10 cellular contexts compared by ENCODE assay signal in genomic region chr3:61927332-61927731, GRCh38.
DNase-seq lines count a peak whose midpoint lies in the region; ATAC-seq and TF ChIP-seq lines count a peak whose summit lies in the region.
"Had no signal": no experiment of that assay in that cellular context is flagged by ENCODE, and none has a peak within 500 bp of the region (broad histone marks: within the 10 kb centered on the region; RNA-seq: fewer than 3 reads in every experiment).

No MANE protein-coding gene starts in this region.

- BruUV-seq in PC-9 (replicated peaks; lab: Mats Ljungman, UMichigan): no TSS peak

- no peaks in the 10 kb centered on the region for H3F3A ChIP-seq in PC-9 (ENCODE audit: insufficient read depth, low read depth)

- POLR2A ChIA-PET in PC-9 (lab: Charles Lee; ENCODE audit: unreplicated experiment): no interaction called here

- H3K4me1 Mint-ChIP-seq in activated T-helper 1 cell treated with anti-CD3 and anti-CD28 coated beads, Interleukin-12 subunit alpha, Interleukin-12 subunit beta, Interleukin-2, Interleukin-4 antibody, amounts not matched to agents 30 ng/mL and 10 ng/mL and 1 ng/mL, durations not matched to agents 14 hours and 24 hours and 36 hours (ENCODE audit: low read depth): no peaks in the 10 kb centered on the region
- H3K4me1 Mint-ChIP-seq: activated naive CD4-positive, alpha-beta T cell treated with anti-CD3 and anti-CD28 coated beads, Interleukin-2, amount 50 U/mL, for 24 hours had no signal

- H3K4me1 ChIP-seq in DND-41 (ENCODE audit: insufficient read depth, low read length): peaks cover 24% of the 10 kb centered on the region
- peaks cover 22 to 73% (median 53%) of the 10 kb centered on the region in 9 donors for H3K4me1 ChIP-seq in heart right ventricle
- peaks cover 40% of the 10 kb centered on the region for H3K4me1 ChIP-seq in rectal smooth muscle tissue (ENCODE audit: control insufficient read depth, insufficient read depth, low read length)
- no peaks in the 10 kb centered on the region for H3K4me1 ChIP-seq in PC-9 (replicated peaks; ENCODE audit: insufficient read depth)

- H3K27ac ChIP-seq in DND-41 (ENCODE audit: low read length) (peak overlapping the region; percentile 38), heart right ventricle (peak overlapping the region; percentile 51 to 81 (median 74)), rectal smooth muscle tissue (ENCODE audit: low read depth, low read length) (peak overlapping the region; percentile 76), PC-9 (no peak overlapping the region)

- TF ChIP-seq CTCF in DND-41 (IDR thresholded peaks at IDR 0.05; ENCODE audit: borderline replicate concordance, extremely low read depth, low read length, poor library complexity, severe bottlenecking): no peak
- no peak for TF ChIP-seq CTCF in astrocyte of the spinal cord (IDR thresholded peaks at IDR 0.05; ENCODE audit: low read depth, low read length)
- no peak for TF ChIP-seq CTCF in heart right ventricle (IDR thresholded peaks at IDR 0.05)
- TF ChIP-seq CTCF in PC-9 (conservative IDR thresholded peaks at IDR 0.05): no peak

- WGBS in heart right ventricle, 2 donors: 8 to 13% methylated on average over 3 of the region's 3 CpGs

- CTCF ChIA-PET in PC-9 (lab: Charles Lee): no interaction called here

- H3K36me3 ChIP-seq in DND-41 (ENCODE audit: insufficient read depth, low read length) (no peaks in the 10 kb centered on the region), heart right ventricle (no peaks in the 10 kb centered on the region), rectal smooth muscle tissue (ENCODE audit: control insufficient read depth, insufficient read depth, low read length) (no peaks in the 10 kb centered on the region), PC-9 (ENCODE audit: low read depth) (no peaks in the 10 kb centered on the region)

- H3K27ac Mint-ChIP-seq in activated T-helper 1 cell treated with anti-CD3 and anti-CD28 coated beads, Interleukin-12 subunit alpha, Interleukin-12 subunit beta, Interleukin-2, Interleukin-4 antibody, amounts not matched to agents 30 ng/mL and 10 ng/mL and 1 ng/mL, durations not matched to agents 14 hours and 24 hours and 36 hours: no peak overlapping the region
- H3K27ac Mint-ChIP-seq: activated naive CD4-positive, alpha-beta T cell treated with anti-CD3 and anti-CD28 coated beads, Interleukin-2, amount 50 U/mL, for 24 hours had no signal

- H3K27me3 ChIP-seq in DND-41 (ENCODE audit: insufficient read depth, low read length, poor library complexity): no peaks in the 10 kb centered on the region
- H3K27me3 ChIP-seq in heart right ventricle: no peaks in the 10 kb centered on the region
- no peaks in the 10 kb centered on the region for H3K27me3 ChIP-seq in rectal smooth muscle tissue (ENCODE audit: control insufficient read depth, insufficient read depth, low read length)
- H3K27me3 ChIP-seq in PC-9 (ENCODE audit: insufficient read depth, low read depth): no peaks in the 10 kb centered on the region

- H3K4me3 ChIP-seq in DND-41 (ENCODE audit: low read depth in 1 of 2, low read length in 2 of 2) (no peak overlapping the region), astrocyte of the spinal cord (ENCODE audit: low read depth, low read length) (no peak overlapping the region), heart right ventricle (peak overlapping the region in 4 of 10 donors; percentile 0 to 28 (median 8)), rectal smooth muscle tissue (ENCODE audit: low read length) (no peak overlapping the region), PC-9 (no peak overlapping the region)

- ATAC-seq in DND-41 (ENCODE audit: insufficient read depth, low read depth) (peak; percentile 98), heart right ventricle (peak; percentile 89 to 95 (median 91)), GM21390 (IDR thresholded peaks at IDR 0.05; ENCODE audit: unreplicated experiment) (no peak)

- no peaks in the 10 kb centered on the region for H3K9me2 ChIP-seq in PC-9 (ENCODE audit: insufficient read depth)

- H3K79me2 ChIP-seq in DND-41 (ENCODE audit: insufficient read depth, low read length) (no peaks in the 10 kb centered on the region), PC-9 (ENCODE audit: low read depth) (no peaks in the 10 kb centered on the region)

- peaks cover 2% of the 10 kb centered on the region for H3K27me3 Mint-ChIP-seq in activated T-helper 1 cell treated with anti-CD3 and anti-CD28 coated beads, Interleukin-12 subunit alpha, Interleukin-12 subunit beta, Interleukin-2, Interleukin-4 antibody, amounts not matched to agents 30 ng/mL and 10 ng/mL and 1 ng/mL, durations not matched to agents 14 hours and 24 hours and 36 hours (ENCODE audit: insufficient read depth)

- intact Hi-C loops in heart right ventricle (cut with DNase I): loop anchor here in 5 of 10 donors (2.0 to 10.0 kb wide), 9 partner anchors 60 to 365 kb away; partner anchors contain the start of gene PTPRG (in 3 of the 5)
- intact Hi-C loops in PC-9 (cut with micrococcal nuclease; ENCODE audit: unreplicated experiment): no loop called here
- intact Hi-C loops in activated T-helper 1 cell treated with anti-CD3 and anti-CD28 coated beads, Interleukin-12 subunit alpha, Interleukin-12 subunit beta, Interleukin-2, Interleukin-4 antibody, amounts not matched to agents 30 ng/mL and 10 ng/mL and 1 ng/mL, durations not matched to agents 14 hours and 24 hours and 36 hours (cut with micrococcal nuclease): no loop called here

- no peak overlapping the region for H3K4me3 Mint-ChIP-seq in activated T-helper 1 cell treated with anti-CD3 and anti-CD28 coated beads, Interleukin-12 subunit alpha, Interleukin-12 subunit beta, Interleukin-2, Interleukin-4 antibody, amounts not matched to agents 30 ng/mL and 10 ng/mL and 1 ng/mL, durations not matched to agents 14 hours and 24 hours and 36 hours
- H3K4me3 Mint-ChIP-seq: activated naive CD4-positive, alpha-beta T cell treated with anti-CD3 and anti-CD28 coated beads, Interleukin-2, amount 50 U/mL, for 24 hours had no signal

- H4K20me1 ChIP-seq in DND-41 (ENCODE audit: insufficient read depth, low read length) (peaks cover 6% of the 10 kb centered on the region; the same call in 1 of the 2 replicates), PC-9 (ENCODE audit: insufficient read depth) (no peaks in the 10 kb centered on the region)

- H3K9me3 Mint-ChIP-seq in activated T-helper 1 cell treated with anti-CD3 and anti-CD28 coated beads, Interleukin-12 subunit alpha, Interleukin-12 subunit beta, Interleukin-2, Interleukin-4 antibody, amounts not matched to agents 30 ng/mL and 10 ng/mL and 1 ng/mL, durations not matched to agents 14 hours and 24 hours and 36 hours: no peaks in the 10 kb centered on the region
- H3K9me3 Mint-ChIP-seq: activated naive CD4-positive, alpha-beta T cell treated with anti-CD3 and anti-CD28 coated beads, Interleukin-2, amount 50 U/mL, for 24 hours had no signal

- H3K9ac ChIP-seq in DND-41 (ENCODE audit: low read depth, low read length) (no peak overlapping the region), rectal smooth muscle tissue (ENCODE audit: low read length) (no peak overlapping the region)

- H3K36me3 Mint-ChIP-seq in activated T-helper 1 cell treated with anti-CD3 and anti-CD28 coated beads, Interleukin-12 subunit alpha, Interleukin-12 subunit beta, Interleukin-2, Interleukin-4 antibody, amounts not matched to agents 30 ng/mL and 10 ng/mL and 1 ng/mL, durations not matched to agents 14 hours and 24 hours and 36 hours (ENCODE audit: low read depth): no peaks in the 10 kb centered on the region
- H3K36me3 Mint-ChIP-seq: activated naive CD4-positive, alpha-beta T cell treated with anti-CD3 and anti-CD28 coated beads, Interleukin-2, amount 50 U/mL, for 24 hours had no signal

- H3K4me2 ChIP-seq in DND-41 (ENCODE audit: insufficient read depth, low read length) (no peak overlapping the region; the same call in 1 of the 2 replicates), PC-9 (no peak overlapping the region)

- H3K9me3 ChIP-seq in DND-41 (ENCODE audit: insufficient read depth, low read length, severe bottlenecking) (no peaks in the 10 kb centered on the region), heart right ventricle (no peaks in the 10 kb centered on the region), PC-9 (ENCODE audit: insufficient read depth, low read depth) (no peaks in the 10 kb centered on the region)

- H2AFZ ChIP-seq in DND-41 (ENCODE audit: low read depth, low read length) (no peak overlapping the region), PC-9 (no peak overlapping the region)

- peak; percentile 55 for DNase-seq in DND-41
- peak; percentile 96 for DNase-seq in astrocyte of the spinal cord (ENCODE audit: low read depth, low spot score)
- DNase-seq in heart right ventricle: peak; percentile 74 to 91
- no peak for DNase-seq in HuH-7 (ENCODE audit: low spot score)
- DNase-seq in PC-9: no peak
- DNase-seq in activated T-helper 1 cell treated with anti-CD3 and anti-CD28 coated beads, Interleukin-12 subunit alpha, Interleukin-12 subunit beta, Interleukin-2, Interleukin-4 antibody, amounts not matched to agents 30 ng/mL and 10 ng/mL and 1 ng/mL, durations not matched to agents 14 hours and 24 hours and 36 hours (ENCODE audit: low spot score): no peak
- DNase-seq: KG1 had no signal

- in situ Hi-C loops in astrocyte of the spinal cord (cut with HindIII; ENCODE audit: low sequenced_read_pairs): no loop called here

Comparison
In these comparisons a context has a peak if more than half of its experiments do, and no peak if none do; other contexts are left out.
1. DNase-seq: peak in DND-41 (single experiment), astrocyte of the spinal cord (single experiment) and heart right ventricle (2 of 2); none in HuH-7 (single experiment), PC-9 (0 of 2) and activated T-helper 1 cell treated with anti-CD3 and anti-CD28 coated beads, Interleukin-12 subunit alpha, Interleukin-12 subunit beta, Interleukin-2, Interleukin-4 antibody, amounts not matched to agents 30 ng/mL and 10 ng/mL and 1 ng/mL, durations not matched to agents 14 hours and 24 hours and 36 hours (single experiment).